16 cellular contexts compared by ENCODE assay signal in genomic region chr12:94123127-94123526, GRCh38. TPM values are rescaled to one million over a fixed set of nuclear protein-coding genes. Genes with fewer than 3 reads are reported as not detected.
DNase-seq lines count a peak whose midpoint lies in the region; ATAC-seq and TF ChIP-seq lines count a peak whose summit lies in the region.
"Had no signal": no experiment of that assay in that cellular context is flagged by ENCODE, and none has a peak within 500 bp of the region (broad histone marks: within the 10 kb centered on the region; RNA-seq: fewer than 3 reads in every experiment).

No MANE protein-coding gene starts in this region.

- no peak overlapping the region for H3K4me3 ChIP-seq in GM12865 (ENCODE audit: low read depth, low read length)
- H3K4me3 ChIP-seq in left lung: no peak overlapping the region
- H3K4me3 ChIP-seq: MG63, right atrium auricular region had no signal

- DNase-seq in SIG-M5 treated with dmso at 0.1 percent for 504 hours (lab: John Stamatoyannopoulos, UW; ENCODE audit: unreplicated experiment): peak; percentile 27
- DNase-seq in SIG-M5 (lab: John Stamatoyannopoulos, UW): no peak
- DNase-seq in GM12865 (ENCODE audit: low read depth): peak; percentile 32
- DNase-seq in SKM-1 treated with dmso at 0.1 percent for 144 hours (lab: John Stamatoyannopoulos, UW; ENCODE audit: unreplicated experiment): peak; percentile 23
- no peak for DNase-seq in left lung
- no peak for DNase-seq in midbrain (lab: John Stamatoyannopoulos, UW)
- no peak for DNase-seq in NCI-H345 treated with DMSO at 0.1 percent for 48 hours (lab: John Stamatoyannopoulos, UW; ENCODE audit: unreplicated experiment)
- DNase-seq in NCI-H2081 (lab: John Stamatoyannopoulos, UW): no peak
- DNase-seq: activated CD4-positive, alpha-beta T cell treated with anti-CD3 and anti-CD28 coated beads, Interleukin-2, amount 50 U/mL, for 48 hours; activated naive CD4-positive, alpha-beta T cell treated with anti-CD3 and anti-CD28 coated beads, Interleukin-2, amount 50 U/mL, for 16 hours; CD8-positive, alpha-beta T cell; EL; MG63; stimulated activated CD4-positive, alpha-beta T cell treated with anti-CD3 and anti-CD28 coated beads, Interleukin-4, amount 100 ng/mL, for 1 hour had no signal

- H3K36me3 ChIP-seq in left lung: no peaks in the 10 kb centered on the region
- H3K36me3 ChIP-seq: MG63, right atrium auricular region had no signal

- ATAC-seq in left lung: peak; percentile 38

- H3K27me3 ChIP-seq in left lung: no peaks in the 10 kb centered on the region
- H3K27me3 ChIP-seq: right atrium auricular region had no signal

- no peaks in the 10 kb centered on the region for H3K9me3 ChIP-seq in left lung
- H3K9me3 ChIP-seq: MG63, right atrium auricular region had no signal

- peaks cover 0 to 52% of the 10 kb centered on the region in 2 donors for H3K4me1 ChIP-seq in left lung
- H3K4me1 ChIP-seq: right atrium auricular region had no signal

- TF ChIP-seq CTCF in GM12865 (IDR thresholded peaks at IDR 0.05; ENCODE audit: insufficient read depth, low read depth, low read length, missing control alignments) (no peak), left lung (IDR thresholded peaks at IDR 0.05) (no peak)

- intact Hi-C loops in left lung (cut with DNase I): no loop called here

- H3K27ac ChIP-seq in left lung: peak overlapping the region in 1 of 2 donors; percentile 80
- H3K27ac ChIP-seq: 22Rv1, right atrium auricular region had no signal

RNA-seq across cellular contexts. Expression of gene PLXNC1, which starts 25.2 kb away (rescaled TPM):
- 10 to 100 TPM; 14.5 to 55.9 TPM for total RNA-seq in left lung

Comparison
In these comparisons a context has a peak if more than half of its experiments do, and no peak if none do; other contexts are left out.
1. DNase-seq: peak in SIG-M5 treated with dmso at 0.1 percent for 504 hours (single experiment), GM12865 (single experiment) and SKM-1 treated with dmso at 0.1 percent for 144 hours (single experiment); none in SIG-M5 (single experiment), left lung (0 of 2), midbrain (single experiment), NCI-H345 treated with DMSO at 0.1 percent for 48 hours (single experiment) and NCI-H2081 (0 of 2).